Comparison of ENCODE assay signal across 34 cellular contexts in the genomic region with DNA sequence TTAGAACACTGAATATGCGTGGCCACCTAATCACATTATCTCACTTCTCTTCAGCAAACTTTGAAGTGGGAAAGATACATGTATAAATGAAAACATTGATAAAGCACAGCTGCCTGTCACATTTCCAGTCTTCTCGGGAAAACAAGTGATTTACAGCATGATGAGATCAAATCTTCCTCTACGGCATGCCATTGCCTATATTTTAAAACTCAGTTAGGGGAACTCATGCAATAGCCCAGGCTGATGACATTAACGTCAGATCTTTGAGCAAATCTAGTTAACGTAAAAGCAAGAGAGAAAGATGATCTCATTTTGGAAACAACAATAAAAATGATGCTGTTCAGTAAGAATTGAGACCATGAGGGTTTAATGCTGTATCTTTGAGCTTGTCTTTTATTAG.
"Had no signal": no experiment of that assay in that cellular context is flagged by ENCODE, and none has a peak within 500 bp of the region (broad histone marks: within the 10 kb centered on the region; RNA-seq: fewer than 3 reads in every experiment).

No MANE protein-coding gene starts in this region.

- H3K27me3 ChIP-seq: adrenal gland, body of pancreas, colonic mucosa, gastroesophageal sphincter, heart right ventricle had no signal

- FAIRE-seq: endometrium had no signal

- ATAC-seq: activated CD4-positive, alpha-beta T cell treated with anti-CD3 and anti-CD28 coated beads for 36 hours; activated CD4-positive, CD25-positive, alpha-beta regulatory T cell treated with anti-CD3 and anti-CD28 coated beads, Interleukin-2, amount 50 U/mL, for 24 hours; activated CD8-positive, alpha-beta memory T cell treated with anti-CD3 and anti-CD28 coated beads, Interleukin-2, amount 10 ng/mL, durations not matched to agents 7 days and 5 days; activated CD8-positive, alpha-beta T cell treated with anti-CD3 and anti-CD28 coated beads, Interleukin-2, amount 10 ng/mL, durations not matched to agents 7 days and 5 days; activated naive CD8-positive, alpha-beta T cell treated with anti-CD3 and anti-CD28 coated beads, Interleukin-2, amount 50 U/mL, for 24 hours; body of pancreas; esophagus mucosa; gastroesophageal sphincter; heart right ventricle; T-helper 17 cell had no signal

- H3K9me3 ChIP-seq: adrenal gland, body of pancreas, colonic mucosa had no signal

- H3K27ac Mint-ChIP-seq: activated B cell treated with CpG ODN at 0.5 μM for 24 hours; activated CD4-positive, alpha-beta memory T cell treated with anti-CD3 and anti-CD28 coated beads for 36 hours; activated CD4-positive, alpha-beta T cell treated with anti-CD3 and anti-CD28 coated beads for 36 hours; activated CD4-positive, alpha-beta T cell treated with anti-CD3 and anti-CD28 coated beads, Interleukin-2, amount 10 ng/mL, durations not matched to agents 24 days and 14 days; activated CD8-positive, alpha-beta memory T cell treated with anti-CD3 and anti-CD28 coated beads, Interleukin-2, amount 10 ng/mL, durations not matched to agents 7 days and 5 days; activated CD8-positive, alpha-beta T cell treated with anti-CD3 and anti-CD28 coated beads, Interleukin-2, amount 10 ng/mL, durations not matched to agents 7 days and 5 days; activated naive CD4-positive, alpha-beta T cell treated with anti-CD3 and anti-CD28 coated beads for 36 hours; activated naive CD4-positive, alpha-beta T cell treated with anti-CD3 and anti-CD28 coated beads, Interleukin-2, amount 50 U/mL, for 24 hours; activated naive CD8-positive, alpha-beta T cell treated with anti-CD3 and anti-CD28 coated beads for 36 hours; activated naive CD8-positive, alpha-beta T cell treated with anti-CD3 and anti-CD28 coated beads, Interleukin-2, amount 50 U/mL, for 24 hours; activated T-helper 1 cell treated with anti-CD3 and anti-CD28 coated beads, Interleukin-12 subunit alpha, Interleukin-12 subunit beta, Interleukin-2, Interleukin-4 antibody, amounts not matched to agents 30 ng/mL and 10 ng/mL and 1 ng/mL, durations not matched to agents 14 hours and 24 hours and 36 hours; activated T-helper 2 cell treated with anti-CD3 and anti-CD28 coated beads, Interferon-gamma antibody, Interleukin-2, Interleukin-4, amounts not matched to agents 10 μg/mL and 5 μg/mL and 100 μg/mL, durations not matched to agents 14 hours and 24 hours and 36 hours; T-helper 17 cell; T-helper 2 cell treated with Interferon-gamma antibody and Interleukin-4, amounts not matched to agents 5 μg/mL and 100 μg/mL, for 36 hours had no signal

- H3K4me3 ChIP-seq: adrenal gland, body of pancreas, colonic mucosa, gastroesophageal sphincter, heart right ventricle had no signal

- H3K4me1 Mint-ChIP-seq: activated B cell treated with CpG ODN at 0.5 μM for 24 hours; activated CD4-positive, alpha-beta T cell treated with anti-CD3 and anti-CD28 coated beads for 36 hours; activated CD4-positive, alpha-beta T cell treated with anti-CD3 and anti-CD28 coated beads, Interleukin-2, amount 10 ng/mL, durations not matched to agents 24 days and 14 days; activated CD8-positive, alpha-beta memory T cell treated with anti-CD3 and anti-CD28 coated beads, Interleukin-2, amount 10 ng/mL, durations not matched to agents 7 days and 5 days; activated naive CD4-positive, alpha-beta T cell treated with anti-CD3 and anti-CD28 coated beads, Interleukin-2, amount 50 U/mL, for 24 hours; activated naive CD8-positive, alpha-beta T cell treated with anti-CD3 and anti-CD28 coated beads for 36 hours; activated naive CD8-positive, alpha-beta T cell treated with anti-CD3 and anti-CD28 coated beads, Interleukin-2, amount 50 U/mL, for 24 hours had no signal

- H3K27me3 Mint-ChIP-seq: activated CD4-positive, alpha-beta T cell treated with anti-CD3 and anti-CD28 coated beads for 36 hours; activated naive CD4-positive, alpha-beta T cell treated with anti-CD3 and anti-CD28 coated beads, Interleukin-2, amount 50 U/mL, for 24 hours; activated naive CD8-positive, alpha-beta T cell treated with anti-CD3 and anti-CD28 coated beads for 36 hours had no signal

- H3K4me3 Mint-ChIP-seq: activated B cell treated with CpG ODN at 0.5 μM for 24 hours; activated CD4-positive, alpha-beta memory T cell treated with anti-CD3 and anti-CD28 coated beads for 36 hours; activated CD4-positive, alpha-beta T cell treated with anti-CD3 and anti-CD28 coated beads for 36 hours; activated CD4-positive, alpha-beta T cell treated with anti-CD3 and anti-CD28 coated beads, Interleukin-2, amount 10 ng/mL, durations not matched to agents 24 days and 14 days; activated CD8-positive, alpha-beta memory T cell treated with anti-CD3 and anti-CD28 coated beads, Interleukin-2, amount 10 ng/mL, durations not matched to agents 7 days and 5 days; activated CD8-positive, alpha-beta T cell treated with anti-CD3 and anti-CD28 coated beads, Interleukin-2, amount 10 ng/mL, durations not matched to agents 7 days and 5 days; activated naive CD4-positive, alpha-beta T cell treated with anti-CD3 and anti-CD28 coated beads for 36 hours; activated naive CD4-positive, alpha-beta T cell treated with anti-CD3 and anti-CD28 coated beads, Interleukin-2, amount 50 U/mL, for 24 hours; activated naive CD8-positive, alpha-beta T cell treated with anti-CD3 and anti-CD28 coated beads for 36 hours; activated naive CD8-positive, alpha-beta T cell treated with anti-CD3 and anti-CD28 coated beads, Interleukin-2, amount 50 U/mL, for 24 hours; activated T-helper 1 cell treated with anti-CD3 and anti-CD28 coated beads, Interleukin-12 subunit alpha, Interleukin-12 subunit beta, Interleukin-2, Interleukin-4 antibody, amounts not matched to agents 30 ng/mL and 10 ng/mL and 1 ng/mL, durations not matched to agents 14 hours and 24 hours and 36 hours; T-helper 17 cell; T-helper 2 cell treated with Interferon-gamma antibody and Interleukin-4, amounts not matched to agents 5 μg/mL and 100 μg/mL, for 36 hours had no signal

- DNase-seq: activated B cell treated with CpG ODN at 0.5 μM for 24 hours; activated CD4-positive, alpha-beta memory T cell treated with anti-CD3 and anti-CD28 coated beads for 36 hours; activated CD4-positive, alpha-beta T cell treated with anti-CD3 and anti-CD28 coated beads for 36 hours; activated CD4-positive, alpha-beta T cell treated with anti-CD3 and anti-CD28 coated beads, Interleukin-2, amount 10 ng/mL, durations not matched to agents 24 days and 14 days; activated CD8-positive, alpha-beta memory T cell treated with anti-CD3 and anti-CD28 coated beads, Interleukin-2, amount 10 ng/mL, durations not matched to agents 7 days and 5 days; activated CD8-positive, alpha-beta memory T cell treated with anti-CD3 and anti-CD28 coated beads, Interleukin-2, amount 50 U/mL, for 4 hours; activated CD8-positive, alpha-beta T cell treated with anti-CD3 and anti-CD28 coated beads, Interleukin-2, amount 10 ng/mL, durations not matched to agents 7 days and 5 days; activated effector memory CD4-positive, alpha-beta T cell treated with anti-CD3 and anti-CD28 coated beads, Interleukin-2, amount 50 U/mL, for 16 hours; activated naive CD4-positive, alpha-beta T cell treated with anti-CD3 and anti-CD28 coated beads for 36 hours; activated naive CD8-positive, alpha-beta T cell treated with anti-CD3 and anti-CD28 coated beads for 36 hours; activated naive CD8-positive, alpha-beta T cell treated with anti-CD3 and anti-CD28 coated beads, Interleukin-2, amount 50 U/mL, for 24 hours; activated T-cell treated with anti-CD3 and anti-CD28 coated beads, Interleukin-2, amount 50 U/mL, for 1 hour; activated T-cell treated with anti-CD3 and anti-CD28 coated beads, Interleukin-2, amount 50 U/mL, for 48 hours; adrenal gland; amygdala; aorta; body of pancreas; caudate nucleus; colonic mucosa; effector CD8-positive, alpha-beta T cell; foreskin melanocyte; heart right ventricle; T-helper 1 cell; T-helper 17 cell; T1000; WERI-Rb-1 had no signal

- H3K27ac ChIP-seq: adrenal gland, body of pancreas, colonic mucosa, gastroesophageal sphincter, heart right ventricle, WERI-Rb-1 had no signal

- H3K4me1 ChIP-seq: body of pancreas, colonic mucosa, gastroesophageal sphincter, heart right ventricle had no signal

- H3K9me3 Mint-ChIP-seq: activated T-helper 2 cell treated with anti-CD3 and anti-CD28 coated beads, Interferon-gamma antibody, Interleukin-2, Interleukin-4, amounts not matched to agents 10 μg/mL and 5 μg/mL and 100 μg/mL, durations not matched to agents 14 hours and 24 hours and 36 hours had no signal

- H3K36me3 ChIP-seq: adrenal gland, colonic mucosa, gastroesophageal sphincter, heart right ventricle, WERI-Rb-1 had no signal
